In the genomic region with DNA sequence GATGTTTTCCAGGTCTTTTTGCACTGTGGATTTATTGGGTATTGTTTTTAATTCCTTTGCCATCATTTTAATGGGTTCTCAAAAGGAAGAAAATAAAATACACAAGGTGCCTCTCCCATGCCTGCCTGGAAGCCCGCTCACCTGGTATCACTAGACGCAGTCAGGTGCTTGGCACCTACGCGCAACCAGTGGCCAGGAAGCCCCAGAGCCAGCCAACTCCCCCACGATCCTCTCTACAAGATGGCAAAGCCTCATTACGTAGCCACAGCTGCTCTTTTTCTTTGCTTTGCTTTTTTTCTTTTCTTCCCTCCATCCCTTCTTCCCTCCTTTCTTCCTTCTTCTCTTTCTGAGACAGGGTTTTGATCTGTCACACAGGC, we compare ENCODE assay signal across 17 cellular contexts. TPM values are rescaled to one million over a fixed set of nuclear protein-coding genes. Genes with fewer than 3 reads are reported as not detected.
DNase-seq lines count a peak whose midpoint lies in the region; ATAC-seq and TF ChIP-seq lines count a peak whose summit lies in the region.
"Had no signal": no experiment of that assay in that cellular context is flagged by ENCODE, and none has a peak within 500 bp of the region (broad histone marks: within the 10 kb centered on the region; RNA-seq: fewer than 3 reads in every experiment).

No MANE protein-coding gene starts in this region.

- no peaks in the 10 kb centered on the region for H3K4me1 ChIP-seq in HEK293 (ENCODE audit: control insufficient read depth, insufficient read depth, low read length)
- peaks cover 55% of the 10 kb centered on the region for H3K4me1 ChIP-seq in Panc1 (ENCODE audit: control insufficient read depth, insufficient read depth, low read length)
- H3K4me1 ChIP-seq in mucosa of descending colon (ENCODE audit: low read depth) = peaks cover 5% of the 10 kb centered on the region
- H3K4me1 ChIP-seq in stomach = peaks cover 27 to 46% (median 32%) of the 10 kb centered on the region in 4 donors

- H3K36me3 ChIP-seq in HEK293 (ENCODE audit: control insufficient read depth in 2 of 2, insufficient read depth in 1 of 2, low read length in 2 of 2) (no peaks in the 10 kb centered on the region), Panc1 (ENCODE audit: control insufficient read depth, insufficient read depth, low read length) (peaks cover 3% of the 10 kb centered on the region; the same call in 1 of the 2 replicates), mucosa of descending colon (ENCODE audit: low read depth) (no peaks in the 10 kb centered on the region), stomach (no peaks in the 10 kb centered on the region)

- no peak for TF ChIP-seq EP300 in stomach (IDR thresholded peaks at IDR 0.05)

- in situ Hi-C loops in Panc1 (cut with HindIII; ENCODE audit: low pct_unique_long_range_greater_than_20kb, low sequenced_read_pairs) = no loop called here

- CTCF ChIA-PET in HEK293 (lab: Yijun Ruan, JAX) (no interaction called here), Panc1 (lab: Charles Lee) (no interaction called here), HEK293T (lab: Yijun Ruan, JAX) (no interaction called here)

- DNase-seq in Panc1 (ENCODE audit: low read depth, low spot score) (no peak), mucosa of descending colon (no peak), stomach (peak; percentile 78), HEK293T (ENCODE audit: extremely low spot score) (no peak), Ammon's horn (ENCODE audit: low spot score) (no peak), head of caudate nucleus (no peak)
- DNase-seq: DND-41, H7, MV-4-11, NCI-H1694 treated with DMSO at 0.1 percent for 48 hours, NCI-H345, NCI-H526, PC-9 had no signal

- H3K27me3 ChIP-seq in Panc1 (ENCODE audit: control insufficient read depth, insufficient read depth, low read length) (no peaks in the 10 kb centered on the region), stomach (no peaks in the 10 kb centered on the region)

- POLR2A ChIA-PET in HEK293 (lab: Yijun Ruan, JAX) = no interaction called here
- POLR2A ChIA-PET in Panc1 (lab: Charles Lee) = no interaction called here
- POLR2A ChIA-PET in HEK293T (lab: Yijun Ruan, JAX) = no interaction called here

- H3K4me3 ChIP-seq in HEK293 (ENCODE audit: low read depth, low read length) (no peak overlapping the region), Panc1 (ENCODE audit: low read depth in 2 of 2, low read length in 2 of 2) (no peak overlapping the region), mucosa of descending colon (no peak overlapping the region), stomach (no peak overlapping the region)
- H3K4me3 ChIP-seq: PC-9 had no signal

- no peak overlapping the region for H3K27ac ChIP-seq in HEK293 (ENCODE audit: extremely low read depth, low read depth, low read length)
- H3K27ac ChIP-seq in Panc1 (ENCODE audit: low read length) = peak overlapping the region; percentile 59; the same call in 1 of the 2 replicates
- peak overlapping the region; percentile 79 to 86 (median 81) for H3K27ac ChIP-seq in stomach
- H3K27ac ChIP-seq: C4-2B, HL-60, KMS-11, PC-9 had no signal

- intact Hi-C loops in Panc1 (cut with micrococcal nuclease; ENCODE audit: unreplicated experiment) (no loop called here), mucosa of descending colon (cut with DNase I, micrococcal nuclease) (no loop called here), stomach (cut with DNase I; ENCODE audit: low total_unique reads) (no loop called here), head of caudate nucleus (cut with DNase I) (no loop called here)

- WGBS in stomach, 5 donors = 30 to 44% (median 38%) methylated on average over 6 of the region's 6 CpGs

- ATAC-seq in Panc1 (no peak), mucosa of descending colon (peak; percentile 10)

- TF ChIP-seq CTCF in HEK293 (tag by site-specific recombination; IDR thresholded peaks at IDR 0.05) (no peak), Panc1 (IDR thresholded peaks at IDR 0.05) (no peak), mucosa of descending colon (IDR thresholded peaks at IDR 0.05) (no peak), stomach (IDR thresholded peaks at IDR 0.05) (no peak)

- BruUV-seq in Panc1 (replicated peaks; lab: Mats Ljungman, UMichigan) = no TSS peak

- H3K9me3 ChIP-seq in HEK293 (ENCODE audit: control insufficient read depth, insufficient read depth, low read depth, low read length) = no peaks in the 10 kb centered on the region
- no peaks in the 10 kb centered on the region for H3K9me3 ChIP-seq in Panc1 (ENCODE audit: control insufficient read depth, insufficient read depth, low read depth, low read length)
- H3K9me3 ChIP-seq in mucosa of descending colon = no peaks in the 10 kb centered on the region
- no peaks in the 10 kb centered on the region for H3K9me3 ChIP-seq in stomach

- no peak for TF ChIP-seq POLR2A in stomach (IDR thresholded peaks at IDR 0.05)

TF ChIP-seq in HEK293, 187 proteins besides CTCF, POLR2A, EP300 and RAD21:
- TF ChIP-seq ZNF366 (tag by site-specific recombination; conservative IDR thresholded peaks at IDR 0.05) (peak; percentile 64), ZNF837 (tag by site-specific recombination; IDR thresholded peaks at IDR 0.05) (no peak)
- TF ChIP-seq, protein P1, sequence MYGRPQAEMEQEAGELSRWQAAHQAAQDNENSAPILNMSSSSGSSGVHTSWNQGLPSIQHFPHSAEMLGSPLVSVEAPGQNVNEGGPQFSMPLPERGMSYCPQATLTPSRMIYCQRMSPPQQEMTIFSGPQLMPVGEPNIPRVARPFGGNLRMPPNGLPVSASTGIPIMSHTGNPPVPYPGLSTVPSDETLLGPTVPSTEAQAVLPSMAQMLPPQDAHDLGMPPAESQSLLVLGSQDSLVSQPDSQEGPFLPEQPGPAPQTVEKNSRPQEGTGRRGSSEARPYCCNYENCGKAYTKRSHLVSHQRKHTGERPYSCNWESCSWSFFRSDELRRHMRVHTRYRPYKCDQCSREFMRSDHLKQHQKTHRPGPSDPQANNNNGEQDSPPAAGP (tag by site-specific recombination; IDR thresholded peaks at IDR 0.05) = no peak

TF ChIP-seq in HEK293T, 16 proteins besides CTCF, POLR2A, EP300 and RAD21:
- TF ChIP-seq SUZ12 (IDR thresholded peaks at IDR 0.05) = no peak
- TF ChIP-seq L3MBTL2 (conservative IDR thresholded peaks at IDR 0.05) = no peak
- TF ChIP-seq, protein P2, sequence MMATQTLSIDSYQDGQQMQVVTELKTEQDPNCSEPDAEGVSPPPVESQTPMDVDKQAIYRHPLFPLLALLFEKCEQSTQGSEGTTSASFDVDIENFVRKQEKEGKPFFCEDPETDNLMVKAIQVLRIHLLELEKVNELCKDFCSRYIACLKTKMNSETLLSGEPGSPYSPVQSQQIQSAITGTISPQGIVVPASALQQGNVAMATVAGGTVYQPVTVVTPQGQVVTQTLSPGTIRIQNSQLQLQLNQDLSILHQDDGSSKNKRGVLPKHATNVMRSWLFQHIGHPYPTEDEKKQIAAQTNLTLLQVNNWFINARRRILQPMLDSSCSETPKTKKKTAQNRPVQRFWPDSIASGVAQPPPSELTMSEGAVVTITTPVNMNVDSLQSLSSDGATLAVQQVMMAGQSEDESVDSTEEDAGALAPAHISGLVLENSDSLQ (IDR thresholded peaks at IDR 0.05) = no peak
- no peak for TF ChIP-seq LEF1 (IDR thresholded peaks at IDR 0.05; ENCODE audit: borderline replicate concordance)
- TF ChIP-seq ARNT (IDR thresholded peaks at IDR 0.05) = no peak
- TF ChIP-seq BHLHE40 (IDR thresholded peaks at IDR 0.05; ENCODE audit: borderline replicate concordance) = no peak
- TF ChIP-seq FOXK2 (IDR thresholded peaks at IDR 0.05) = no peak
- no peak for TF ChIP-seq FOXA1 (IDR thresholded peaks at IDR 0.05)
- TF ChIP-seq FOXM1 (IDR thresholded peaks at IDR 0.05; ENCODE audit: borderline replicate concordance) = no peak
- TF ChIP-seq TARDBP (IDR thresholded peaks at IDR 0.05) = no peak
- TF ChIP-seq ZNF384 (IDR thresholded peaks at IDR 0.05) = no peak

RNA-seq across cellular contexts. Expression of a gene that starts 34.3 kb away (rescaled TPM):
- 120 TPM for total RNA-seq in Panc1 (2021; ENCODE audit: unreplicated experiment)
- polyA plus RNA-seq in Panc1 (2012; ENCODE audit: insufficient read length) = 108 TPM
- total RNA-seq in mucosa of descending colon = 10 to 100 TPM; 39.9 to 78.0 (median 65.4) TPM
- 10 to 100 TPM; 20.6 to 78.2 (median 62.9) TPM for total RNA-seq in stomach
- polyA plus RNA-seq in stomach = 10 to 100 TPM; 26.1 to 46.9 (median 28.1) TPM
